In genomic region chr19:18281082-18282020, GRCh38 we compare ENCODE assay signal across 8 cellular contexts. TPM values are rescaled to one million over a fixed set of nuclear protein-coding genes. Genes with fewer than 3 reads are reported as not detected.
DNase-seq lines count a peak whose midpoint lies in the region; ATAC-seq and TF ChIP-seq lines count a peak whose summit lies in the region.

Gene JUND (minus strand): TSS chr19:18281622. CDS start chr19:18281484, 138 bp downstream.

- intact Hi-C loops in adrenal gland (cut with DNase I) = loop anchor here in 1 of 2 donors (2.0 kb wide), 1 partner anchor 45 kb away; no protein-coding TSS in a partner anchor
- intact Hi-C loops in heart left ventricle (cut with DNase I) = loop anchor here in 8 of 10 donors (1.0 to 10.0 kb wide), 8 partner anchors 10 to 136 kb away; partner anchors contain the start of genes LSM4 (in 1 of the 8), RAB3A (in 1 of the 8) and SSBP4 (in 1 of the 8)
- intact Hi-C loops in posterior cingulate gyrus (cut with DNase I) = loop anchor here (2.0 kb wide), 2 partner anchors 41 to 77 kb away; partner anchors contain the start of genes LSM4 and RAB3A

- in situ Hi-C loops in GM13976 (cut with MboI; ENCODE audit: low sequenced_read_pairs, unreplicated experiment) = no loop called here

- peaks cover 0 to 12% of the 10 kb centered on the region in 2 donors for H3K36me3 ChIP-seq in adrenal gland (replicated peaks in 1 of 2)
- peaks cover 3 to 29% (median 14%) of the 10 kb centered on the region in 9 donors for H3K36me3 ChIP-seq in heart left ventricle

- ATAC-seq in HG02840 (IDR thresholded peaks at IDR 0.05; ENCODE audit: low FRiP score, unreplicated experiment) (peak; percentile 66), heart left ventricle (peak; percentile 68 to 88 (median 79))

- peak; percentile 97 to 100 for TF ChIP-seq POLR2A in adrenal gland (IDR thresholded peaks at IDR 0.05)
- peak; percentile 90 to 98 for TF ChIP-seq POLR2A in heart left ventricle (IDR thresholded peaks at IDR 0.05)

- H3K36me3 Mint-ChIP-seq in type B pancreatic cell = peaks cover 8% of the 10 kb centered on the region

- DNase-seq in GM13976 (ENCODE audit: low spot score) = peak; percentile 98
- DNase-seq in NCI-H1436 treated with DMSO at 0.1 percent for 48 hours (lab: John Stamatoyannopoulos, UW) = peak; percentile 75
- DNase-seq in T-helper 1 cell = peak; percentile 97 to 100 (median 99)
- DNase-seq in adrenal gland = peak; percentile 98 to 99 (median 99)
- DNase-seq in heart left ventricle = peak; percentile 99
- DNase-seq in posterior cingulate gyrus = peak; percentile 92 to 100 (median 96)
- peak; percentile 99 for DNase-seq in type B pancreatic cell (ENCODE audit: extremely low spot score, unreplicated experiment)

- H3K9me3 ChIP-seq in adrenal gland (replicated peaks in 1 of 3) (no peaks in the 10 kb centered on the region), heart left ventricle (no peaks in the 10 kb centered on the region)

- no peaks in the 10 kb centered on the region for H3K27me3 ChIP-seq in adrenal gland
- no peaks in the 10 kb centered on the region for H3K27me3 ChIP-seq in heart left ventricle

- peaks cover 28% of the 10 kb centered on the region for H3K4me1 Mint-ChIP-seq in type B pancreatic cell (ENCODE audit: unreplicated experiment)

- peak within 1 kb of the TSS; percentile 92 for H3K4me3 Mint-ChIP-seq in type B pancreatic cell

- H3K9me3 Mint-ChIP-seq in type B pancreatic cell = no peaks in the 10 kb centered on the region

- H3K27ac ChIP-seq in adrenal gland = peak within 1 kb of the TSS; percentile 99 to 100 (median 100)
- H3K27ac ChIP-seq in heart left ventricle = peak within 1 kb of the TSS; percentile 99 to 100 (median 100)

- peak within 1 kb of the TSS; percentile 85 to 100 (median 96) for H3K4me3 ChIP-seq in adrenal gland
- peak within 1 kb of the TSS; percentile 63 to 100 (median 92) for H3K4me3 ChIP-seq in heart left ventricle

- H3K27ac Mint-ChIP-seq in type B pancreatic cell = peak within 1 kb of the TSS; percentile 96

- WGBS in adrenal gland, 4 donors = 0 to 1% methylated on average over 108 to 137 of the region's 138 CpGs; no CpG with 5 or more reads in 2 of the 4 donors
- 0 to 1% (median 1%) methylated on average over 62 to 138 of the region's 138 CpGs; no CpG with 5 or more reads in 1 of the 4 donors for WGBS in heart left ventricle, 4 donors

- TF ChIP-seq CTCF in GM13976 (IDR thresholded peaks at IDR 0.05; ENCODE audit: borderline replicate concordance, control extremely low read depth, extremely low read depth, insufficient read depth, missing control alignments) (no peak), adrenal gland (IDR thresholded peaks at IDR 0.05) (peak in 1 of 6 experiments; percentile 31), heart left ventricle (IDR thresholded peaks at IDR 0.05) (peak in 2 of 12 donors; percentile 21 to 22), type B pancreatic cell (conservative IDR thresholded peaks at IDR 0.05) (peak; percentile 21)

- H3K27me3 Mint-ChIP-seq in type B pancreatic cell = peaks cover 6% of the 10 kb centered on the region

- H3K4me1 ChIP-seq in adrenal gland (replicated peaks in 1 of 2) (peaks cover 29 to 55% of the 10 kb centered on the region in 2 donors), heart left ventricle (peaks cover 10 to 52% (median 38%) of the 10 kb centered on the region in 12 donors)

RNA-seq across cellular contexts. Expression of gene JUND, which starts in this region (rescaled TPM):
- total RNA-seq in adrenal gland = 100 to 1,000 TPM; 181 to 533 (median 361) TPM
- polyA plus RNA-seq in adrenal gland = 100 to 1,000 TPM in 2 of 3 donors, 10 to 100 TPM in 1; 35.9 to 226 (median 104) TPM
- 100 to 1,000 TPM in 7 of 9 donors, 10 to 100 TPM in 2; 80.2 to 352 (median 137) TPM for total RNA-seq in heart left ventricle
- polyA plus RNA-seq in heart left ventricle = 100 to 1,000 TPM; 114 to 236 TPM
- 126 and 232 TPM in 2 replicates for total RNA-seq in type B pancreatic cell (ENCODE audit: low replicate concordance)

Comparison
In these comparisons a context has a peak if more than half of its experiments do, and no peak if none do; other contexts are left out.
1. Peak in every context shown above with its lines: DNase-seq, ATAC-seq, H3K4me3 ChIP-seq and H3K27ac ChIP-seq.